In the genomic region with DNA sequence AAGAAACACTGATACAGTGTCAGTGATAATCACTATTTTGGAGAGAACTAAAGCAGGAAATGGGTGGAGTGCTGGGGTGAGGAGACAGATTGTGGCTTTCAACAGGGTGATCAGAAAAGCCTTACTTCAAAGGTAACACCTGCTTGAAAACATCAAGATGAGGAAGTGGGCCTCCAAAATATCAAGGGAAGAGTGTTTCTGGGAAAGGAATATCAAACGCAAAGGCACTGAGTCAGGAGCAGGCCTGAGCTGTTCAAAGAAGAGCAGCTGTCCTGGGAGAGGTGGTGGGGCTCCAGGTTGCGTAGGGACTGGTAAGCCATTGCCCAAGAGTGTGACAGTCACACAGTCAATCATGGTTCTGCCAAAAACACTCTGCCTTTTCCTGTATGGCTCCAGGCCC, we compare ENCODE assay signal across 9 cellular contexts. TPM values are rescaled to one million over a fixed set of nuclear protein-coding genes. Genes with fewer than 3 reads are reported as not detected.
DNase-seq lines count a peak whose midpoint lies in the region; ATAC-seq lines count a peak whose summit lies in the region.
"Had no signal": no experiment of that assay in that cellular context is flagged by ENCODE, and none has a peak within 500 bp of the region (broad histone marks: within the 10 kb centered on the region; RNA-seq: fewer than 3 reads in every experiment).

No MANE protein-coding gene starts in this region.

- H3K36me3 ChIP-seq in CD8-positive, alpha-beta memory T cell (ENCODE audit: insufficient read depth, low read length): no peaks in the 10 kb centered on the region

- CTCF ChIA-PET in CD8-positive, alpha-beta memory T cell (lab: Charles Lee): interaction anchor here (1.9 to 2.0 kb wide), 3 partner anchors 44 to 159 kb away, joined by 4 read pairs; no protein-coding TSS in a partner anchor

- peak; percentile 32 to 54 for ATAC-seq in naive B cell (ENCODE audit: low read depth in 2 of 2)
- no peak for ATAC-seq in HG02610 (IDR thresholded peaks at IDR 0.05; ENCODE audit: unreplicated experiment)
- no peak for ATAC-seq in HG02981 (IDR thresholded peaks at IDR 0.05; ENCODE audit: unreplicated experiment)
- no peak for ATAC-seq in HG03439 (IDR thresholded peaks at IDR 0.05; ENCODE audit: unreplicated experiment)

- H3K27me3 Mint-ChIP-seq in CD8-positive, alpha-beta memory T cell: no peaks in the 10 kb centered on the region
- H3K27me3 Mint-ChIP-seq in naive B cell: no peaks in the 10 kb centered on the region

- peak; percentile 6 to 77 (median 51) for DNase-seq in CD8-positive, alpha-beta memory T cell
- peak; percentile 88 for DNase-seq in SW480 (ENCODE audit: low spot score)
- DNase-seq in activated T-helper 1 cell treated with Interleukin-2 at 50 U/mL for 16 hours (ENCODE audit: low read depth): peak; percentile 25
- peak; percentile 1 for DNase-seq in naive B cell
- no peak for DNase-seq in pons (ENCODE audit: low spot score)
- DNase-seq: dermis blood vessel endothelial cell had no signal

- peaks cover 55 to 87% (median 77%) of the 10 kb centered on the region in 3 donors for H3K4me1 Mint-ChIP-seq in CD8-positive, alpha-beta memory T cell
- peaks cover 17 to 28% (median 21%) of the 10 kb centered on the region in 3 donors for H3K4me1 Mint-ChIP-seq in naive B cell

- H3K9me3 Mint-ChIP-seq in CD8-positive, alpha-beta memory T cell: no peaks in the 10 kb centered on the region
- H3K9me3 Mint-ChIP-seq in naive B cell: peaks cover 0 to 4% (median 0%) of the 10 kb centered on the region in 7 donors

- peaks cover 88% of the 10 kb centered on the region for H3K4me1 ChIP-seq in CD8-positive, alpha-beta memory T cell (ENCODE audit: insufficient read depth, low read length)

- H3K27ac Mint-ChIP-seq in CD8-positive, alpha-beta memory T cell: peak overlapping the region; percentile 51 to 99 (median 92)
- peak overlapping the region in 5 of 6 donors; percentile 70 to 95 (median 88) for H3K27ac Mint-ChIP-seq in naive B cell

- peak overlapping the region; percentile 44 for H3K27ac ChIP-seq in CD8-positive, alpha-beta memory T cell (ENCODE audit: low read depth, low read length)

- H3K4me3 Mint-ChIP-seq in CD8-positive, alpha-beta memory T cell: peak overlapping the region; percentile 12 to 67 (median 63)
- H3K4me3 Mint-ChIP-seq in naive B cell: peak overlapping the region in 5 of 8 donors; percentile 1 to 82 (median 26)

- H3K27me3 ChIP-seq in CD8-positive, alpha-beta memory T cell (ENCODE audit: insufficient read depth, low read length, poor library complexity, severe bottlenecking): no peaks in the 10 kb centered on the region

- H3K9me3 ChIP-seq in CD8-positive, alpha-beta memory T cell (ENCODE audit: low read length): no peaks in the 10 kb centered on the region

- POLR2A ChIA-PET in CD8-positive, alpha-beta memory T cell (lab: Charles Lee): no interaction called here

- peak overlapping the region; percentile 19 for H3K4me3 ChIP-seq in CD8-positive, alpha-beta memory T cell (ENCODE audit: low read length)

- H3K36me3 Mint-ChIP-seq in CD8-positive, alpha-beta memory T cell: peaks cover 0 to 4% (median 0%) of the 10 kb centered on the region in 3 donors
- no peaks in the 10 kb centered on the region for H3K36me3 Mint-ChIP-seq in naive B cell

RNA-seq across cellular contexts. Expression of a gene that starts 47.1 kb away (rescaled TPM):
- 100 to 1,000 TPM; 259 to 263 TPM for total RNA-seq in CD8-positive, alpha-beta memory T cell
- 58.0 TPM for polyA plus RNA-seq in CD8-positive, alpha-beta memory T cell
- polyA plus RNA-seq in naive B cell (ENCODE audit: low read depth in 6 of 6): 10 to 100 TPM in 3 of 6 donors, 1 to 10 TPM in 3; 6.9 to 13.1 (median 10.2) TPM

Comparison
In these comparisons a context has a peak if more than half of its experiments do, and no peak if none do; other contexts are left out.
1. ATAC-seq: peak in naive B cell (2 of 2); none in HG02610 (single experiment), HG02981 (single experiment) and HG03439 (single experiment).